32 cellular contexts compared by ENCODE assay signal in genomic region chr9:133627341-133627740, GRCh38. TPM values are rescaled to one million over a fixed set of nuclear protein-coding genes. Genes with fewer than 3 reads are reported as not detected.
"Had no signal": no experiment of that assay in that cellular context is flagged by ENCODE, and none has a peak within 500 bp of the region (broad histone marks: within the 10 kb centered on the region; RNA-seq: fewer than 3 reads in every experiment).

No MANE protein-coding gene starts in this region.

- H3K9me3 ChIP-seq: adrenal gland, colonic mucosa had no signal

- H3K4me1 ChIP-seq: adrenal gland, body of pancreas, colonic mucosa, esophagus squamous epithelium, gastroesophageal sphincter, heart right ventricle had no signal

- H3K27ac ChIP-seq: adrenal gland, body of pancreas, cardiac muscle cell, colonic mucosa, epithelial cell of prostate, esophagus squamous epithelium, gastroesophageal sphincter, heart right ventricle had no signal

- H3K4me3 ChIP-seq: adrenal gland, body of pancreas, cardiac muscle cell, colonic mucosa, esophagus squamous epithelium, gastroesophageal sphincter, heart right ventricle had no signal

- H3K27me3 ChIP-seq: body of pancreas, colonic mucosa had no signal

- DNase-seq: activated CD4-positive, alpha-beta memory T cell treated with anti-CD3 and anti-CD28 coated beads for 36 hours; activated CD4-positive, alpha-beta T cell treated with anti-CD3 and anti-CD28 coated beads for 36 hours; activated CD4-positive, alpha-beta T cell treated with anti-CD3 and anti-CD28 coated beads, Interleukin-2, amount 10 ng/mL, durations not matched to agents 24 days and 14 days; activated CD4-positive, CD25-positive, alpha-beta regulatory T cell; activated CD4-positive, CD25-positive, alpha-beta regulatory T cell treated with anti-CD3 and anti-CD28 coated beads, Interleukin-2, amount 50 U/mL, for 72 hours; activated CD8-positive, alpha-beta memory T cell treated with anti-CD3 and anti-CD28 coated beads, Interleukin-2, amount 10 ng/mL, durations not matched to agents 7 days and 5 days; activated CD8-positive, alpha-beta memory T cell treated with anti-CD3 and anti-CD28 coated beads, Interleukin-2, amount 50 U/mL, for 4 hours; activated CD8-positive, alpha-beta T cell treated with anti-CD3 and anti-CD28 coated beads, Interleukin-2, amount 10 ng/mL, durations not matched to agents 7 days and 5 days; activated effector memory CD4-positive, alpha-beta T cell treated with anti-CD3 and anti-CD28 coated beads, Interleukin-2, amount 50 U/mL, for 16 hours; activated naive CD4-positive, alpha-beta T cell treated with anti-CD3 and anti-CD28 coated beads for 36 hours; activated naive CD8-positive, alpha-beta T cell treated with anti-CD3 and anti-CD28 coated beads for 36 hours; activated naive CD8-positive, alpha-beta T cell treated with anti-CD3 and anti-CD28 coated beads, Interleukin-2, amount 50 U/mL, for 24 hours; activated T-cell treated with anti-CD3 and anti-CD28 coated beads, Interleukin-2, amount 50 U/mL, for 1 hour; activated T-cell treated with anti-CD3 and anti-CD28 coated beads, Interleukin-2, amount 50 U/mL, for 48 hours; amygdala; aorta; body of pancreas; central memory CD4-positive, alpha-beta T cell; cerebellar nuclear complex; colonic mucosa; effector CD8-positive, alpha-beta T cell; esophagus squamous epithelium; foreskin melanocyte; heart right ventricle; T-helper 2 cell had no signal

- H3K36me3 ChIP-seq: adrenal gland, cardiac muscle cell, colonic mucosa, esophagus squamous epithelium, gastroesophageal sphincter, heart right ventricle had no signal

- ATAC-seq: activated CD4-positive, alpha-beta T cell treated with anti-CD3 and anti-CD28 coated beads for 36 hours; activated CD8-positive, alpha-beta memory T cell treated with anti-CD3 and anti-CD28 coated beads, Interleukin-2, amount 10 ng/mL, durations not matched to agents 7 days and 5 days; activated CD8-positive, alpha-beta T cell treated with anti-CD3 and anti-CD28 coated beads, Interleukin-2, amount 10 ng/mL, durations not matched to agents 7 days and 5 days; activated naive CD8-positive, alpha-beta T cell treated with anti-CD3 and anti-CD28 coated beads, Interleukin-2, amount 50 U/mL, for 24 hours; body of pancreas; gastroesophageal sphincter; heart right ventricle had no signal

RNA-seq across cellular contexts. Expression of gene DBH, which starts 8.8 kb away (rescaled TPM):
- polyA plus RNA-seq: aorta, endothelial cell of umbilical vein, fibroblast of lung had no signal

RNA-seq across cellular contexts. Expression of gene FAM163B, which starts 18.2 kb away (rescaled TPM):
- polyA plus RNA-seq: aorta, cardiac muscle cell, endothelial cell of umbilical vein, esophagus, fibroblast of lung had no signal
